In the genomic region with DNA sequence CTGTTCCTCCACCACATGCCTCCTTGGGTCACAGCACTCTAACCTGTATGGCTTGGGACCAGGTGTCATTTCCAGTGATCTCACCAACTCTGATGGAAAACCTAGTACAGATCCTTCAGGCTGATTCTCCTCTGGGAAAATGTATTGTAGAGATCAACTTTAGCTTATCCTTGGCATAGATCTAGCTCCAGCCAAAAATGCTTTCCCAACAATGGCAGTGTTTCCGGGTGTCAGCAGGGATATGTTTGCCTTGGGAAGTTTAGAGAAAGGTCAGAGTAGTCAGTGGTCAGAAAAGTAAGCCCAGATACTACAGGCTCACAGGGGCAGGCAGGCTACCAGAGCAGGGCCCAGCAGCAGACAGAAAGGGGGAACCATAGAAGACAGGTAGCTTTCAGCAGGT, we compare ENCODE assay signal across 1 cellular context.
TF ChIP-seq lines count a peak whose summit lies in the region.

No MANE protein-coding gene starts in this region.

TF ChIP-seq in H1, 55 proteins besides CTCF, POLR2A, EP300 and RAD21 (continued from another document):
- TF ChIP-seq, protein P1, sequence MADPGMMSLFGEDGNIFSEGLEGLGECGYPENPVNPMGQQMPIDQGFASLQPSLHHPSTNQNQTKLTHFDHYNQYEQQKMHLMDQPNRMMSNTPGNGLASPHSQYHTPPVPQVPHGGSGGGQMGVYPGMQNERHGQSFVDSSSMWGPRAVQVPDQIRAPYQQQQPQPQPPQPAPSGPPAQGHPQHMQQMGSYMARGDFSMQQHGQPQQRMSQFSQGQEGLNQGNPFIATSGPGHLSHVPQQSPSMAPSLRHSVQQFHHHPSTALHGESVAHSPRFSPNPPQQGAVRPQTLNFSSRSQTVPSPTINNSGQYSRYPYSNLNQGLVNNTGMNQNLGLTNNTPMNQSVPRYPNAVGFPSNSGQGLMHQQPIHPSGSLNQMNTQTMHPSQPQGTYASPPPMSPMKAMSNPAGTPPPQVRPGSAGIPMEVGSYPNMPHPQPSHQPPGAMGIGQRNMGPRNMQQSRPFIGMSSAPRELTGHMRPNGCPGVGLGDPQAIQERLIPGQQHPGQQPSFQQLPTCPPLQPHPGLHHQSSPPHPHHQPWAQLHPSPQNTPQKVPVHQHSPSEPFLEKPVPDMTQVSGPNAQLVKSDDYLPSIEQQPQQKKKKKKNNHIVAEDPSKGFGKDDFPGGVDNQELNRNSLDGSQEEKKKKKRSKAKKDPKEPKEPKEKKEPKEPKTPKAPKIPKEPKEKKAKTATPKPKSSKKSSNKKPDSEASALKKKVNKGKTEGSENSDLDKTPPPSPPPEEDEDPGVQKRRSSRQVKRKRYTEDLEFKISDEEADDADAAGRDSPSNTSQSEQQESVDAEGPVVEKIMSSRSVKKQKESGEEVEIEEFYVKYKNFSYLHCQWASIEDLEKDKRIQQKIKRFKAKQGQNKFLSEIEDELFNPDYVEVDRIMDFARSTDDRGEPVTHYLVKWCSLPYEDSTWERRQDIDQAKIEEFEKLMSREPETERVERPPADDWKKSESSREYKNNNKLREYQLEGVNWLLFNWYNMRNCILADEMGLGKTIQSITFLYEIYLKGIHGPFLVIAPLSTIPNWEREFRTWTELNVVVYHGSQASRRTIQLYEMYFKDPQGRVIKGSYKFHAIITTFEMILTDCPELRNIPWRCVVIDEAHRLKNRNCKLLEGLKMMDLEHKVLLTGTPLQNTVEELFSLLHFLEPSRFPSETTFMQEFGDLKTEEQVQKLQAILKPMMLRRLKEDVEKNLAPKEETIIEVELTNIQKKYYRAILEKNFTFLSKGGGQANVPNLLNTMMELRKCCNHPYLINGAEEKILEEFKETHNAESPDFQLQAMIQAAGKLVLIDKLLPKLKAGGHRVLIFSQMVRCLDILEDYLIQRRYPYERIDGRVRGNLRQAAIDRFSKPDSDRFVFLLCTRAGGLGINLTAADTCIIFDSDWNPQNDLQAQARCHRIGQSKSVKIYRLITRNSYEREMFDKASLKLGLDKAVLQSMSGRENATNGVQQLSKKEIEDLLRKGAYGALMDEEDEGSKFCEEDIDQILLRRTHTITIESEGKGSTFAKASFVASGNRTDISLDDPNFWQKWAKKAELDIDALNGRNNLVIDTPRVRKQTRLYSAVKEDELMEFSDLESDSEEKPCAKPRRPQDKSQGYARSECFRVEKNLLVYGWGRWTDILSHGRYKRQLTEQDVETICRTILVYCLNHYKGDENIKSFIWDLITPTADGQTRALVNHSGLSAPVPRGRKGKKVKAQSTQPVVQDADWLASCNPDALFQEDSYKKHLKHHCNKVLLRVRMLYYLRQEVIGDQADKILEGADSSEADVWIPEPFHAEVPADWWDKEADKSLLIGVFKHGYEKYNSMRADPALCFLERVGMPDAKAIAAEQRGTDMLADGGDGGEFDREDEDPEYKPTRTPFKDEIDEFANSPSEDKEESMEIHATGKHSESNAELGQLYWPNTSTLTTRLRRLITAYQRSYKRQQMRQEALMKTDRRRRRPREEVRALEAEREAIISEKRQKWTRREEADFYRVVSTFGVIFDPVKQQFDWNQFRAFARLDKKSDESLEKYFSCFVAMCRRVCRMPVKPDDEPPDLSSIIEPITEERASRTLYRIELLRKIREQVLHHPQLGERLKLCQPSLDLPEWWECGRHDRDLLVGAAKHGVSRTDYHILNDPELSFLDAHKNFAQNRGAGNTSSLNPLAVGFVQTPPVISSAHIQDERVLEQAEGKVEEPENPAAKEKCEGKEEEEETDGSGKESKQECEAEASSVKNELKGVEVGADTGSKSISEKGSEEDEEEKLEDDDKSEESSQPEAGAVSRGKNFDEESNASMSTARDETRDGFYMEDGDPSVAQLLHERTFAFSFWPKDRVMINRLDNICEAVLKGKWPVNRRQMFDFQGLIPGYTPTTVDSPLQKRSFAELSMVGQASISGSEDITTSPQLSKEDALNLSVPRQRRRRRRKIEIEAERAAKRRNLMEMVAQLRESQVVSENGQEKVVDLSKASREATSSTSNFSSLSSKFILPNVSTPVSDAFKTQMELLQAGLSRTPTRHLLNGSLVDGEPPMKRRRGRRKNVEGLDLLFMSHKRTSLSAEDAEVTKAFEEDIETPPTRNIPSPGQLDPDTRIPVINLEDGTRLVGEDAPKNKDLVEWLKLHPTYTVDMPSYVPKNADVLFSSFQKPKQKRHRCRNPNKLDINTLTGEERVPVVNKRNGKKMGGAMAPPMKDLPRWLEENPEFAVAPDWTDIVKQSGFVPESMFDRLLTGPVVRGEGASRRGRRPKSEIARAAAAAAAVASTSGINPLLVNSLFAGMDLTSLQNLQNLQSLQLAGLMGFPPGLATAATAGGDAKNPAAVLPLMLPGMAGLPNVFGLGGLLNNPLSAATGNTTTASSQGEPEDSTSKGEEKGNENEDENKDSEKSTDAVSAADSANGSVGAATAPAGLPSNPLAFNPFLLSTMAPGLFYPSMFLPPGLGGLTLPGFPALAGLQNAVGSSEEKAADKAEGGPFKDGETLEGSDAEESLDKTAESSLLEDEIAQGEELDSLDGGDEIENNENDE (IDR thresholded peaks at IDR 0.05; ENCODE audit: insufficient replicate concordance, low read length), result no peak
- no peak for TF ChIP-seq ASH2L (IDR thresholded peaks at IDR 0.05; ENCODE audit: low read length)
- TF ChIP-seq, protein P2, sequence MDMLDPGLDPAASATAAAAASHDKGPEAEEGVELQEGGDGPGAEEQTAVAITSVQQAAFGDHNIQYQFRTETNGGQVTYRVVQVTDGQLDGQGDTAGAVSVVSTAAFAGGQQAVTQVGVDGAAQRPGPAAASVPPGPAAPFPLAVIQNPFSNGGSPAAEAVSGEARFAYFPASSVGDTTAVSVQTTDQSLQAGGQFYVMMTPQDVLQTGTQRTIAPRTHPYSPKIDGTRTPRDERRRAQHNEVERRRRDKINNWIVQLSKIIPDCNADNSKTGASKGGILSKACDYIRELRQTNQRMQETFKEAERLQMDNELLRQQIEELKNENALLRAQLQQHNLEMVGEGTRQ (IDR thresholded peaks at IDR 0.05; ENCODE audit: low read length), result no peak
TF ChIP-seq in H1: peak in this region for 0.
